8 cellular contexts compared by ENCODE assay signal in genomic region chr17:34961093-34961911, GRCh38. TPM values are rescaled to one million over a fixed set of nuclear protein-coding genes. Genes with fewer than 3 reads are reported as not detected.
A peak's percentile ranks its signal among the peaks of the same experiment; 100 is the strongest.
DNase-seq lines count a peak whose midpoint lies in the region; TF ChIP-seq lines count a peak whose summit lies in the region.

Gene CCT6B, minus strand, starts transcription at chr17:34961460. Its CDS starts 67 bp downstream, at chr17:34961393.
Gene ZNF830, plus strand, starts transcription at chr17:34961540. Its CDS starts 27 bp downstream, at chr17:34961567.

- no peaks in the 10 kb centered on the region for H3K9me3 Mint-ChIP-seq in HFFc6
- H3K9me3 Mint-ChIP-seq in activated naive CD4-positive, alpha-beta T cell treated with anti-CD3 and anti-CD28 coated beads, Interleukin-2, amount 50 U/mL, for 24 hours, result peaks cover 6% of the 10 kb centered on the region

- no peak for TF ChIP-seq EP300 in suprapubic skin (IDR thresholded peaks at IDR 0.05)

- no peaks in the 10 kb centered on the region for H3K9me3 ChIP-seq in suprapubic skin

- H3K27ac Mint-ChIP-seq in HFFc6, result peak within 1 kb of the TSS; percentile 99
- peak within 1 kb of the TSS; percentile 99 for H3K27ac Mint-ChIP-seq in activated naive CD4-positive, alpha-beta T cell treated with anti-CD3 and anti-CD28 coated beads, Interleukin-2, amount 50 U/mL, for 24 hours

- H3K27me3 ChIP-seq in suprapubic skin, result no peaks in the 10 kb centered on the region

- H3K36me3 Mint-ChIP-seq in HFFc6 (ENCODE audit: low read depth), result peaks cover 28% of the 10 kb centered on the region
- peaks cover 15% of the 10 kb centered on the region for H3K36me3 Mint-ChIP-seq in activated naive CD4-positive, alpha-beta T cell treated with anti-CD3 and anti-CD28 coated beads, Interleukin-2, amount 50 U/mL, for 24 hours

- H3K27me3 Mint-ChIP-seq in HFFc6 (ENCODE audit: insufficient read depth), result peaks cover 2% of the 10 kb centered on the region
- no peaks in the 10 kb centered on the region for H3K27me3 Mint-ChIP-seq in activated naive CD4-positive, alpha-beta T cell treated with anti-CD3 and anti-CD28 coated beads, Interleukin-2, amount 50 U/mL, for 24 hours

- H3K27ac ChIP-seq in suprapubic skin, result peak within 1 kb of the TSS; percentile 95

- peak within 1 kb of the TSS; percentile 100 for H3K4me3 Mint-ChIP-seq in HFFc6
- peak within 1 kb of the TSS; percentile 99 for H3K4me3 Mint-ChIP-seq in activated naive CD4-positive, alpha-beta T cell treated with anti-CD3 and anti-CD28 coated beads, Interleukin-2, amount 50 U/mL, for 24 hours

- peaks cover 26% of the 10 kb centered on the region for H3K4me1 Mint-ChIP-seq in HFFc6 (ENCODE audit: low read depth)
- H3K4me1 Mint-ChIP-seq in activated naive CD4-positive, alpha-beta T cell treated with anti-CD3 and anti-CD28 coated beads, Interleukin-2, amount 50 U/mL, for 24 hours, result peaks cover 26% of the 10 kb centered on the region

- TF ChIP-seq POLR2A in NB4 (IDR thresholded peaks at IDR 0.05; ENCODE audit: extremely low read depth, insufficient read length), result peak; percentile 83
- TF ChIP-seq POLR2A in suprapubic skin (IDR thresholded peaks at IDR 0.05), result peak in 1 of 2 donors; percentile 82

- TF ChIP-seq CTCF in HFFc6 (IDR thresholded peaks at IDR 0.05) (no peak), NB4 (IDR thresholded peaks at IDR 0.05; ENCODE audit: low read depth, low read length) (no peak), suprapubic skin (IDR thresholded peaks at IDR 0.05) (no peak)

- H3K4me1 ChIP-seq in suprapubic skin, result peaks cover 23% of the 10 kb centered on the region

- H3K36me3 ChIP-seq in suprapubic skin, result peaks cover 26% of the 10 kb centered on the region

- H3K4me3 ChIP-seq in NB4 (ENCODE audit: low read depth, low read length) (peak within 1 kb of the TSS; percentile 94), suprapubic skin (peak within 1 kb of the TSS; percentile 71)

- WGBS in suprapubic skin, result under 1% methylated on average over 32 of the region's 65 CpGs

- peak; percentile 89 for DNase-seq in GM04504 (ENCODE audit: low read depth)
- peak; percentile 89 for DNase-seq in HFFc6
- DNase-seq in NB4 (ENCODE audit: low read depth), result peak; percentile 98
- DNase-seq in SK-N-DZ (ENCODE audit: low spot score), result peak; percentile 92
- DNase-seq in glomerular endothelial cell (ENCODE audit: extremely low read depth, low read depth, low spot score), result peak; percentile 81
- DNase-seq in nucleus accumbens (lab: John Stamatoyannopoulos, UW), result peak in 55 of 56 donors; percentile 41 to 96 (median 87)
- DNase-seq in suprapubic skin (ENCODE audit: low spot score in 2 of 2), result peak; percentile 96 to 97

RNA-seq across cellular contexts. Expression of gene CCT6B, which starts in this region (rescaled TPM):
- 1 to 10 TPM; 1.1 to 2.1 (median 1.4) TPM for total RNA-seq in HFFc6 (2021; fragmentation: NEBNext Ultra II Directional; extraction: Animal tissue kit (Norgen Biotek cat#: 25700))
- 0.52 and 3.1 TPM in 2 replicates for polyA plus RNA-seq in SK-N-DZ (2014; cell fraction: cytosol; rRNA removed)
- 0.91 and 1.0 TPM in 2 replicates for polyA plus RNA-seq in SK-N-DZ (2014; cell fraction: nucleus; rRNA removed)
- total RNA-seq in glomerular endothelial cell, result 0.44 and 1.8 TPM in 2 replicates
- 1 to 10 TPM in 3 of 4 donors, under 1 TPM in 1; 0.49 to 3.3 (median 1.5) TPM for total RNA-seq in suprapubic skin

RNA-seq across cellular contexts. Expression of gene ZNF830, which starts in this region (rescaled TPM):
- total RNA-seq in HFFc6 (2021; fragmentation: NEBNext Ultra II Directional; extraction: Animal tissue kit (Norgen Biotek cat#: 25700)), result 10 to 100 TPM in 4 of 6 experiments, 1 to 10 TPM in 2; 9.6 to 14.8 (median 11.8) TPM
- 12.1 and 12.8 TPM in 2 replicates for polyA plus RNA-seq in SK-N-DZ (2014; cell fraction: cytosol; rRNA removed)
- polyA plus RNA-seq in SK-N-DZ (2014; cell fraction: nucleus; rRNA removed), result 7.5 and 8.8 TPM in 2 replicates
- total RNA-seq in glomerular endothelial cell, result 10.2 and 11.4 TPM in 2 replicates
- total RNA-seq in suprapubic skin, result 10 to 100 TPM; 10.0 to 16.1 (median 11.9) TPM

Comparison
In these comparisons a context has a peak if more than half of its experiments do, and no peak if none do; other contexts are left out.
1. Peak in every context shown above with its lines: DNase-seq, H3K4me3 ChIP-seq and H3K27ac ChIP-seq.